Comparison of ENCODE assay signal across 9 cellular contexts in the genomic region with DNA sequence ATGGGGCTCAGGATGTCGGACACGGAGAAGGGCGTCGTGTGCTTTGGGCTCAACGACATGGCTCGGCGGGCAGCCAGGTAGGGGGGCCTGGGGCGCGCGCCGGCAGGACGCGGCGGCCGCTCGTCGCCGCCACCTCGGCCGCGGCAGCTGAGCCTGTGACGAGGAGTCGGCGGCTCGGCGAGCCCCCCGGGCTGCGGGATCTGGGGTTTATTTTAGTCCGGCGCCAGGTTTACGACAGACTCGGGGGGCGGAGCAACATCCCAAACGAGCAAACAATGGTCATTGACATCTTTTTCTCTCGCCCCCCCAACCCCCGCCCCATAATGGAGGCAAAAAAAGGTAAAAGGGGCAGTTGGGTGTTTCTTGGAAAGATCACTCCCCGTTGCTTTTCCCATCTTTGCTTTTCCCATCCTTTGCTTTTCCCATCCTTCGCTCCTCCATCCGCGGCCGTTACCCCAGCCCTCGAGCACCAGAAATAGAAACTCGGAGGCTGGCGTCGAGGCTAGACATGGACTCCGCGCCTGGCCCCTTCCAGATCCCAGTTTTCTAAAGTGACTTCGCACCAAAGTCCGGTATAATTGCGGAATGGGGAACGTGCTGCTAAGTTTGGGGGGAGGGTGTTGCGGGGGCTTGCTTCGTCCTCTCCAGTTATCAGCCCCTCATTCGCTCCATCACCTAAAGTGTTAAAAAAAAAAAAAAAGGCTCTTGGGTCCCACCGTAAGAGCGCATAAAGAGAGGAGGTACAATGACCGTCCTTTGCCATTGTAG. TPM values are rescaled to one million over a fixed set of nuclear protein-coding genes. Genes with fewer than 3 reads are reported as not detected.
DNase-seq lines count a peak whose midpoint lies in the region; ATAC-seq and TF ChIP-seq lines count a peak whose summit lies in the region.
"Had no signal": no experiment of that assay in that cellular context is flagged by ENCODE, and none has a peak within 500 bp of the region (broad histone marks: within the 10 kb centered on the region; RNA-seq: fewer than 3 reads in every experiment).

Gene NKX2-4, minus strand, starts transcription at position 186 of the 768 bp plus-strand sequence. Its CDS starts 127 bp downstream, at position 59.

- no peak within 1 kb of the TSS for H3K27ac Mint-ChIP-seq in stimulated activated memory B cell treated with anti-CD40 and anti-IgM and Interleukin-4, amounts not matched to agents 10 μg/mL and 1 μg/mL and 100 μg/mL, for 72 hours

- peaks cover 64% of the 10 kb centered on the region for H3K27me3 Mint-ChIP-seq in stimulated activated memory B cell treated with anti-CD40 and anti-IgM and Interleukin-4, amounts not matched to agents 10 μg/mL and 1 μg/mL and 100 μg/mL, for 72 hours

- no peak for ATAC-seq in stimulated activated memory B cell treated with anti-CD40 and anti-IgM and Interleukin-4, amounts not matched to agents 10 μg/mL and 1 μg/mL and 100 μg/mL, for 72 hours
- no peak for ATAC-seq in GM18870 (IDR thresholded peaks at IDR 0.05; ENCODE audit: unreplicated experiment)

- no peaks in the 10 kb centered on the region for H3K36me3 ChIP-seq in SJCRH30
- no peaks in the 10 kb centered on the region for H3K36me3 ChIP-seq in hepatocyte (replicated peaks; ENCODE audit: insufficient read depth, low read depth)

- H3K4me1 ChIP-seq in SJCRH30 (peaks cover 7% of the 10 kb centered on the region; the same call in 1 of the 2 replicates), hepatocyte (ENCODE audit: insufficient read depth) (peaks cover 5% of the 10 kb centered on the region)

- peak within 1 kb of the TSS; percentile 58 for H3K4me3 Mint-ChIP-seq in stimulated activated memory B cell treated with anti-CD40 and anti-IgM and Interleukin-4, amounts not matched to agents 10 μg/mL and 1 μg/mL and 100 μg/mL, for 72 hours

- H4K20me1 ChIP-seq in hepatocyte (ENCODE audit: insufficient read depth, poor library complexity, severe bottlenecking) = no peaks in the 10 kb centered on the region

- peak within 1 kb of the TSS; percentile 61 for H2AFZ ChIP-seq in hepatocyte

- H3K79me2 ChIP-seq in hepatocyte = no peaks in the 10 kb centered on the region

- 5% methylated on average over 56 of the region's 57 CpGs for WGBS in hepatocyte (ENCODE audit: low lambda C conversion rate, missing lambda C conversion rate)

- H3K27me3 ChIP-seq in SJCRH30 = no peaks in the 10 kb centered on the region
- H3K27me3 ChIP-seq in hepatocyte = peaks cover 98% of the 10 kb centered on the region

- DNase-seq in NCI-H524 (lab: John Stamatoyannopoulos, UW) (peak; percentile 32 to 48), NCI-H524 treated with DMSO at 0.1 percent for 48 hours (lab: John Stamatoyannopoulos, UW) (no peak), SJCRH30 (peak; percentile 68 to 70), hepatocyte (ENCODE audit: low spot score) (peak; percentile 12), DMS114 treated with DMSO at 0.1 percent for 48 hours (lab: John Stamatoyannopoulos, UW; ENCODE audit: unreplicated experiment) (no peak)
- no peak for DNase-seq in stimulated activated naive CD4-positive, alpha-beta T cell (lab: John Stamatoyannopoulos, UW)
- DNase-seq: caudate nucleus had no signal

- H3K4me3 ChIP-seq in SJCRH30 (peak within 1 kb of the TSS; percentile 80), hepatocyte (no peak within 1 kb of the TSS)

- H3K4me2 ChIP-seq in hepatocyte = peak within 1 kb of the TSS; percentile 71

- no peaks in the 10 kb centered on the region for H3K9me3 Mint-ChIP-seq in stimulated activated memory B cell treated with anti-CD40 and anti-IgM and Interleukin-4, amounts not matched to agents 10 μg/mL and 1 μg/mL and 100 μg/mL, for 72 hours

- H3K9me3 ChIP-seq in SJCRH30 (replicated peaks) = no peaks in the 10 kb centered on the region
- H3K9me3 ChIP-seq in hepatocyte (ENCODE audit: low read depth) = no peaks in the 10 kb centered on the region

- H3K9me2 ChIP-seq in hepatocyte (replicated peaks; ENCODE audit: insufficient read depth) = no peaks in the 10 kb centered on the region

- no peak for TF ChIP-seq CTCF in hepatocyte (IDR thresholded peaks at IDR 0.05; ENCODE audit: poor library complexity)

- H3K36me3 Mint-ChIP-seq in stimulated activated memory B cell treated with anti-CD40 and anti-IgM and Interleukin-4, amounts not matched to agents 10 μg/mL and 1 μg/mL and 100 μg/mL, for 72 hours = no peaks in the 10 kb centered on the region

- peak within 1 kb of the TSS; percentile 32; the same call in 1 of the 2 replicates for H3K27ac ChIP-seq in SJCRH30
- no peak within 1 kb of the TSS for H3K27ac ChIP-seq in hepatocyte

- peaks cover 12% of the 10 kb centered on the region for H3K4me1 Mint-ChIP-seq in stimulated activated memory B cell treated with anti-CD40 and anti-IgM and Interleukin-4, amounts not matched to agents 10 μg/mL and 1 μg/mL and 100 μg/mL, for 72 hours

RNA-seq across cellular contexts. Expression of gene NKX2-4, which starts in this region (rescaled TPM):
- 3.9 TPM in 2 replicates for total RNA-seq in SJCRH30 (2014; rRNA removed; shearing (Covaris generic))
- total RNA-seq in hepatocyte = not detected in 2 replicates
- not detected in 2 replicates for polyA plus RNA-seq in hepatocyte

Comparison
In these comparisons a context has a peak if more than half of its experiments do, and no peak if none do; other contexts are left out.
1. DNase-seq: peak in NCI-H524 (2 of 2) and SJCRH30 (2 of 2); none in NCI-H524 treated with DMSO at 0.1 percent for 48 hours (single experiment), DMS114 treated with DMSO at 0.1 percent for 48 hours (single experiment) and stimulated activated naive CD4-positive, alpha-beta T cell (0 of 6).
2. Peak in DNase-seq and H3K4me2 ChIP-seq in hepatocyte; RNA of the gene not detected or under 1 TPM.